Comparison of ENCODE assay signal across 24 cellular contexts in genomic region chr14:74605531-74606223, GRCh38. TPM values are rescaled to one million over a fixed set of nuclear protein-coding genes. Genes with fewer than 3 reads are reported as not detected.
A peak's percentile ranks its signal among the peaks of the same experiment; 100 is the strongest.
DNase-seq lines count a peak whose midpoint lies in the region; ATAC-seq and TF ChIP-seq lines count a peak whose summit lies in the region.
"Had no signal": no experiment of that assay in that cellular context is flagged by ENCODE, and none has a peak within 500 bp of the region (broad histone marks: within the 10 kb centered on the region; RNA-seq: fewer than 3 reads in every experiment).

No MANE protein-coding gene starts in this region.

- peaks cover 26% of the 10 kb centered on the region for H4K20me1 ChIP-seq in osteoblast (ENCODE audit: insufficient read depth, low read length)

- no peak overlapping the region for H3K4me3 Mint-ChIP-seq in endodermal cell
- H3K4me3 Mint-ChIP-seq in natural killer cell treated with Interleukin-12 subunit alpha and Interleukin-12 subunit beta and Interleukin-15 and Interleukin-18, amount 100 ng/mL, for 72 hours = no peak overlapping the region
- H3K4me3 Mint-ChIP-seq: activated naive CD4-positive, alpha-beta T cell treated with anti-CD3 and anti-CD28 coated beads, Interleukin-2, amount 10 ng/mL, durations not matched to agents 7 days and 5 days; CD4-positive, CD25-positive, alpha-beta regulatory T cell; H9; stimulated activated naive B cell treated with anti-CD40 and anti-IgM and Interleukin-4, amounts not matched to agents 10 μg/mL and 1 μg/mL and 100 μg/mL, for 72 hours; T-helper 2 cell treated with Interferon-gamma antibody and Interleukin-4, amounts not matched to agents 5 μg/mL and 100 μg/mL, for 36 hours had no signal

- no peak for TF ChIP-seq POLR2A in vagina (IDR thresholded peaks at IDR 0.05)

- peaks cover 60% of the 10 kb centered on the region for H3K4me1 ChIP-seq in osteoblast (ENCODE audit: insufficient read depth, low read length)
- peaks cover 39% of the 10 kb centered on the region for H3K4me1 ChIP-seq in vagina
- H3K4me1 ChIP-seq in endodermal cell (ENCODE audit: control insufficient read depth, insufficient read depth, low read length) = no peaks in the 10 kb centered on the region

- peak overlapping the region; percentile 58 to 73 for H3K27ac ChIP-seq in coronary artery
- peak overlapping the region; percentile 85 for H3K27ac ChIP-seq in osteoblast (ENCODE audit: low read depth, low read length)
- peak overlapping the region; percentile 66 for H3K27ac ChIP-seq in vagina
- H3K27ac ChIP-seq in endodermal cell (ENCODE audit: low read depth, low read length) = no peak overlapping the region

- H3K4me1 Mint-ChIP-seq in endodermal cell = peaks cover 5% of the 10 kb centered on the region
- peaks cover 11 to 13% of the 10 kb centered on the region in 2 donors for H3K4me1 Mint-ChIP-seq in natural killer cell treated with Interleukin-12 subunit alpha and Interleukin-12 subunit beta and Interleukin-15 and Interleukin-18, amount 100 ng/mL, for 72 hours (ENCODE audit: low read depth in 2 of 2)

- WGBS in endodermal cell (ENCODE audit: insufficient coverage in 1 of 2, insufficient read length in 1 of 2), 2 experiments = 92 to 100% methylated on average over 4 to 5 of the region's 5 CpGs

- peaks cover 17% of the 10 kb centered on the region for H3K27me3 Mint-ChIP-seq in endodermal cell (ENCODE audit: insufficient read depth)
- peaks cover 19 to 20% of the 10 kb centered on the region in 2 donors for H3K27me3 Mint-ChIP-seq in natural killer cell treated with Interleukin-12 subunit alpha and Interleukin-12 subunit beta and Interleukin-15 and Interleukin-18, amount 100 ng/mL, for 72 hours

- peaks cover 97% of the 10 kb centered on the region for H3K79me2 ChIP-seq in osteoblast (ENCODE audit: insufficient read depth, low read length)

- H3K27ac Mint-ChIP-seq in endodermal cell = no peak overlapping the region
- H3K27ac Mint-ChIP-seq in natural killer cell treated with Interleukin-12 subunit alpha and Interleukin-12 subunit beta and Interleukin-15 and Interleukin-18, amount 100 ng/mL, for 72 hours = no peak overlapping the region
- H3K27ac Mint-ChIP-seq: activated naive CD4-positive, alpha-beta T cell treated with anti-CD3 and anti-CD28 coated beads, Interleukin-2, amount 10 ng/mL, durations not matched to agents 7 days and 5 days; stimulated activated naive B cell treated with anti-CD40 and anti-IgM and Interleukin-4, amounts not matched to agents 10 μg/mL and 1 μg/mL and 100 μg/mL, for 72 hours; T-helper 2 cell treated with Interferon-gamma antibody and Interleukin-4, amounts not matched to agents 5 μg/mL and 100 μg/mL, for 36 hours had no signal

- no peaks in the 10 kb centered on the region for H3K9me3 Mint-ChIP-seq in endodermal cell
- no peaks in the 10 kb centered on the region for H3K9me3 Mint-ChIP-seq in natural killer cell treated with Interleukin-12 subunit alpha and Interleukin-12 subunit beta and Interleukin-15 and Interleukin-18, amount 100 ng/mL, for 72 hours
- H3K9me3 Mint-ChIP-seq: activated naive CD4-positive, alpha-beta T cell treated with anti-CD3 and anti-CD28 coated beads, Interleukin-2, amount 10 ng/mL, durations not matched to agents 7 days and 5 days; CD4-positive, CD25-positive, alpha-beta regulatory T cell; stimulated activated naive B cell treated with anti-CD40 and anti-IgM and Interleukin-4, amounts not matched to agents 10 μg/mL and 1 μg/mL and 100 μg/mL, for 72 hours; T-helper 2 cell treated with Interferon-gamma antibody and Interleukin-4, amounts not matched to agents 5 μg/mL and 100 μg/mL, for 36 hours had no signal

- peaks cover 41% of the 10 kb centered on the region for H3K36me3 ChIP-seq in osteoblast (ENCODE audit: insufficient read depth, low read length)
- H3K36me3 ChIP-seq in vagina = no peaks in the 10 kb centered on the region
- H3K36me3 ChIP-seq in endodermal cell (ENCODE audit: control insufficient read depth, insufficient read depth, low read length) = no peaks in the 10 kb centered on the region
- H3K36me3 ChIP-seq: gastrocnemius medialis had no signal

- ATAC-seq in Right ventricle myocardium inferior (peak; percentile 23), left ventricle myocardium superior (no peak)
- no peak for ATAC-seq in natural killer cell treated with Interleukin-12 subunit alpha and Interleukin-12 subunit beta and Interleukin-15 and Interleukin-18, amount 100 ng/mL, for 72 hours
- ATAC-seq: gastrocnemius medialis; mucosa of descending colon; stimulated activated naive B cell treated with anti-CD40 and anti-IgM and Interleukin-4, amounts not matched to agents 10 μg/mL and 1 μg/mL and 100 μg/mL, for 72 hours had no signal

- H3K27me3 ChIP-seq in osteoblast (ENCODE audit: insufficient read depth, low read length) = no peaks in the 10 kb centered on the region
- H3K27me3 ChIP-seq in vagina = no peaks in the 10 kb centered on the region
- H3K27me3 ChIP-seq in endodermal cell (ENCODE audit: control insufficient read depth, insufficient read depth, low read length, poor library complexity, severe bottlenecking) = peaks cover 16% of the 10 kb centered on the region

- no peak overlapping the region for H2AFZ ChIP-seq in osteoblast (ENCODE audit: low read length)

- TF ChIP-seq CTCF in coronary artery (IDR thresholded peaks at IDR 0.05) (no peak), osteoblast (IDR thresholded peaks at IDR 0.05; ENCODE audit: extremely low read depth, low read depth, low read length) (no peak), vagina (IDR thresholded peaks at IDR 0.05) (no peak), endodermal cell (conservative IDR thresholded peaks at IDR 0.05) (no peak)

- H3K9ac ChIP-seq in endodermal cell (ENCODE audit: extremely low read depth, low read length, poor library complexity, severe bottlenecking) = no peak overlapping the region

- H3K4me2 ChIP-seq in osteoblast (ENCODE audit: insufficient read depth, low read length) = peak overlapping the region; percentile 32

- intact Hi-C loops in Right ventricle myocardium inferior (cut with DNase I) (loop anchor here (5.0 kb wide), 1 partner anchor 197 kb away; no protein-coding TSS in a partner anchor), left ventricle myocardium superior (cut with micrococcal nuclease) (no loop called here), vagina (cut with DNase I) (loop anchor here (5.0 kb wide), 1 partner anchor 202 kb away; no protein-coding TSS in a partner anchor)

- no peaks in the 10 kb centered on the region for H3K9me3 ChIP-seq in osteoblast (ENCODE audit: low read depth, low read length)
- H3K9me3 ChIP-seq in vagina = no peaks in the 10 kb centered on the region
- H3K9me3 ChIP-seq in endodermal cell (ENCODE audit: control insufficient read depth, low read length) = no peaks in the 10 kb centered on the region
- H3K9me3 ChIP-seq: gastrocnemius medialis, mucosa of descending colon had no signal

- H3K4me3 ChIP-seq in coronary artery (no peak overlapping the region), osteoblast (ENCODE audit: insufficient read depth, low read length) (peak overlapping the region; percentile 13), vagina (no peak overlapping the region), endodermal cell (ENCODE audit: low read length) (no peak overlapping the region)
- H3K4me3 ChIP-seq: gastrocnemius medialis, mucosa of descending colon had no signal

- H3K36me3 Mint-ChIP-seq in endodermal cell (ENCODE audit: low read depth) = no peaks in the 10 kb centered on the region
- no peaks in the 10 kb centered on the region for H3K36me3 Mint-ChIP-seq in natural killer cell treated with Interleukin-12 subunit alpha and Interleukin-12 subunit beta and Interleukin-15 and Interleukin-18, amount 100 ng/mL, for 72 hours
- H3K36me3 Mint-ChIP-seq: activated naive CD4-positive, alpha-beta T cell treated with anti-CD3 and anti-CD28 coated beads, Interleukin-2, amount 10 ng/mL, durations not matched to agents 7 days and 5 days; CD4-positive, CD25-positive, alpha-beta regulatory T cell had no signal

- no peak for DNase-seq in Right ventricle myocardium inferior (ENCODE audit: missing footprints)
- DNase-seq in left ventricle myocardium superior = no peak
- no peak for DNase-seq in coronary artery (ENCODE audit: low spot score)
- no peak for DNase-seq in osteoblast (ENCODE audit: insufficient read length, low spot score, missing footprints)
- no peak for DNase-seq in vagina (ENCODE audit: extremely low spot score in 2 of 2)
- no peak for DNase-seq in activated effector memory CD4-positive, alpha-beta T cell treated with Interleukin-2 at 50 U/mL for 16 hours
- DNase-seq in endodermal cell = no peak
- no peak for DNase-seq in natural killer cell treated with Interleukin-12 subunit alpha and Interleukin-12 subunit beta and Interleukin-15 and Interleukin-18, amount 100 ng/mL, for 72 hours (ENCODE audit: low spot score)
- DNase-seq: activated CD4-positive, alpha-beta T cell treated with anti-CD3 and anti-CD28 coated beads, Interleukin-2, amount 50 U/mL, for 4 hours; activated naive CD4-positive, alpha-beta T cell treated with anti-CD3 and anti-CD28 coated beads, Interleukin-2, amount 10 ng/mL, durations not matched to agents 7 days and 5 days; CD4-positive, CD25-positive, alpha-beta regulatory T cell; cortex of kidney; gastrocnemius medialis; GF-D8; H9; Kasumi-1; left cardiac atrium; mucosa of descending colon; NCI-H1092 treated with DMSO at 0.1 percent for 48 hours; NCI-H2081 treated with DMSO at 0.1 percent for 48 hours; NCI-H510A treated with DMSO at 0.1 percent for 48 hours; retina; stimulated activated naive B cell treated with anti-CD40 and anti-IgM and Interleukin-4, amounts not matched to agents 10 μg/mL and 1 μg/mL and 100 μg/mL, for 72 hours had no signal

RNA-seq across cellular contexts. Expression of gene LTBP2, which starts 6.4 kb away (rescaled TPM):
- total RNA-seq in Right ventricle myocardium inferior (7.6 TPM), left ventricle myocardium superior (16.0 TPM), osteoblast (493 and 546 TPM in 2 replicates), vagina (52.5 TPM), endodermal cell (1 to 10 TPM; 1.7 to 2.9 TPM)
- polyA plus RNA-seq in endodermal cell (2013, experiment 1 of 2) = 2.4 TPM
- polyA plus RNA-seq in endodermal cell (2013, experiment 2 of 2) = 2.8 TPM
- total RNA-seq in natural killer cell treated with Interleukin-12 subunit alpha and Interleukin-12 subunit beta and Interleukin-15 and Interleukin-18, amount 100 ng/mL, for 72 hours = under 1 TPM; 0.55 to 0.73 TPM
